Comparison of ENCODE assay signal across 7 cellular contexts in the genomic region with DNA sequence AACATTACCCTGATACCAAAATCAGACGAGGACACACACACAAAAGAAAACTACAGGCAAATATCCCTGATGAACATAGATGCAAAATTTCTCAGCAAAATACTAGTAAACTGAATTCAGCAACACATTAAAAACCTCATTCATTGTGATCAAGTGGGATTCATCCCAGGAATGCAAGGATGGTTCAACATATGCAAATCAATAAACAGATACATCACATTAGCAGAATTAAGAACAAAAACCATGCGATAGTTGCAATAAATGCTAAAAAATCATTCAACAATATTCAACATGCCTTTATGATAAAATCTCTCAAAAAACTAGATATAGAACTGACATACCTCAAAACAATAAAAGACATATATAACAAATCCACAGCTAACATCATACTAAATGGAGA.
"Had no signal": no experiment of that assay in that cellular context is flagged by ENCODE, and none has a peak within 500 bp of the region (broad histone marks: within the 10 kb centered on the region; RNA-seq: fewer than 3 reads in every experiment).

No MANE protein-coding gene starts in this region.

- DNase-seq: GDM1, GF-D8 had no signal

- H3K4me3 ChIP-seq: GM12878 had no signal

- FAIRE-seq: GM12878, GM12891, GM12892, GM18507, GM19239 had no signal

- ATAC-seq: GM12878 had no signal
